ENCODE assay signal across 1 cellular context in the genomic region with DNA sequence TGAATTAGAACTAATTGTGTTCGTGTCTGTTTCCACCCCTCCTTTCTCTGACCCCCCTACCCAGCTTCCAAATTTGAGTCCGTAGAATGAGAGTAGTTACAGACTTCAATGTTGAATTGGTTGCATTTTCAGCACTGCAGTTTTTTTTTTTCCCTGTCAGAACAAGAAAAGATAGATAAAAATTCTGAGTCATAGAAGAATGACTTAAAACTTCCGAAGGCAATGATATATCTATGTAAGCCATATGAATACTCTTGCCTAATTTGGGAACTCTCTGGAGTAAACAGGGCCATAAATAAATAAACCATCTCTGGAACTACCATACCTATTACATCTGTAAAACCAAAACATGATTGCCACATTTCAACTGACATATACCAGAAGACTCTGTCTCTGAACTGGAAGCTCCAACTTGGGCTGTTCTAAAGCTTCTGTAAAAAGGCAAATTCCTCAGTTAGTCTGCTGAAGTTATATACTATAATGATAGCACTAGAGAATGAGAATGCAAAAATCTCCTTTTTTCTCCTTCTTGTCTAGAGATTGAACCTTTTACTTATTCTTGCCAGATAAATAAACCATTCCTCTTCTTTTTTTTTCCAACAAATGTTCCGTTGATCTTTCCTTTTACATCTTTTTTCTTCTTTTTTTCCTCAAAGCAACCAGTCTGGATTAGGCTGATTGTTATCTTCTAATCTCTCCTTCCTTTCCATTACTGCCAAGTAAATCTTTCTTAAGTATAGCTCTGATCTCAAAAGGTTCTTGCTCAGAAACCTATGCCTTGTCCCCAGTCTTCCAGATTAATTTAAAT.
TF ChIP-seq lines count a peak whose summit lies in the region.

No MANE protein-coding gene starts in this region.

TF ChIP-seq in GM23338, 12 proteins besides CTCF, POLR2A, EP300 and RAD21 (continued from another document):
- TF ChIP-seq, protein P1, sequence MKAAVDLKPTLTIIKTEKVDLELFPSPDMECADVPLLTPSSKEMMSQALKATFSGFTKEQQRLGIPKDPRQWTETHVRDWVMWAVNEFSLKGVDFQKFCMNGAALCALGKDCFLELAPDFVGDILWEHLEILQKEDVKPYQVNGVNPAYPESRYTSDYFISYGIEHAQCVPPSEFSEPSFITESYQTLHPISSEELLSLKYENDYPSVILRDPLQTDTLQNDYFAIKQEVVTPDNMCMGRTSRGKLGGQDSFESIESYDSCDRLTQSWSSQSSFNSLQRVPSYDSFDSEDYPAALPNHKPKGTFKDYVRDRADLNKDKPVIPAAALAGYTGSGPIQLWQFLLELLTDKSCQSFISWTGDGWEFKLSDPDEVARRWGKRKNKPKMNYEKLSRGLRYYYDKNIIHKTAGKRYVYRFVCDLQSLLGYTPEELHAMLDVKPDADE (IDR thresholded peaks at IDR 0.05) = no peak
- TF ChIP-seq STAT1 (IDR thresholded peaks at IDR 0.05; ENCODE audit: unreplicated experiment) = no peak
- no peak for TF ChIP-seq POLR2AphosphoS5 (IDR thresholded peaks at IDR 0.05; ENCODE audit: low read depth)
- TF ChIP-seq CREB1 (CRISPR knock-in tag; IDR thresholded peaks at IDR 0.05; ENCODE audit: low read depth) = no peak
- no peak for TF ChIP-seq JUNB (IDR thresholded peaks at IDR 0.05; ENCODE audit: unreplicated experiment)
